ENCODE assay signal across 23 cellular contexts in genomic region chr9:69622664-69623063, GRCh38. TPM values are rescaled to one million over a fixed set of nuclear protein-coding genes. Genes with fewer than 3 reads are reported as not detected.
A peak's percentile ranks its signal among the peaks of the same experiment; 100 is the strongest.
DNase-seq lines count a peak whose midpoint lies in the region; TF ChIP-seq lines count a peak whose summit lies in the region.
"Had no signal": no experiment of that assay in that cellular context is flagged by ENCODE, and none has a peak within 500 bp of the region (broad histone marks: within the 10 kb centered on the region; RNA-seq: fewer than 3 reads in every experiment).

No MANE protein-coding gene starts in this region.

- H3K4me1 ChIP-seq in stomach, result peaks cover 0 to 7% (median 3%) of the 10 kb centered on the region in 4 donors
- H3K4me1 ChIP-seq: colonic mucosa had no signal

- POLR2A ChIA-PET in AG04449 (lab: Yijun Ruan, JAX), result no interaction called here

- H3K4me3 ChIP-seq in AG04449 (ENCODE audit: low read depth, low read length) (no peak overlapping the region), fibroblast of the aortic adventitia (ENCODE audit: low read depth, low read length) (no peak overlapping the region), stomach (no peak overlapping the region)
- H3K4me3 ChIP-seq: colonic mucosa, esophagus squamous epithelium, GM23338, heart right ventricle had no signal

- TF ChIP-seq EP300 in stomach (IDR thresholded peaks at IDR 0.05), result no peak

- TF ChIP-seq CTCF in AG04449 (IDR thresholded peaks at IDR 0.05; ENCODE audit: insufficient read depth, low read length, missing control alignments) (no peak), fibroblast of the aortic adventitia (IDR thresholded peaks at IDR 0.05; ENCODE audit: insufficient read depth, low read length) (no peak), stomach (IDR thresholded peaks at IDR 0.05) (no peak)

- intact Hi-C loops in stomach (cut with DNase I; ENCODE audit: low total_unique reads), result no loop called here

- no peaks in the 10 kb centered on the region for H3K36me3 ChIP-seq in stomach
- H3K36me3 ChIP-seq: colonic mucosa, esophagus squamous epithelium, heart right ventricle had no signal

- CTCF ChIA-PET in AG04449 (lab: Yijun Ruan, JAX), result no interaction called here

- H3K27me3 ChIP-seq in stomach, result no peaks in the 10 kb centered on the region
- H3K27me3 ChIP-seq: colonic mucosa, esophagus squamous epithelium, heart right ventricle had no signal

- no peak overlapping the region for H3K27ac ChIP-seq in stomach
- H3K27ac ChIP-seq: colonic mucosa, esophagus squamous epithelium, heart right ventricle had no signal

- H3K9me3 ChIP-seq in stomach, result no peaks in the 10 kb centered on the region
- H3K9me3 ChIP-seq: colonic mucosa, esophagus squamous epithelium, heart right ventricle had no signal

- peak; percentile 57 for DNase-seq in AG04449 (ENCODE audit: low read depth, low spot score)
- DNase-seq in Daoy (ENCODE audit: low read depth), result peak; percentile 39
- DNase-seq in astrocyte of the hippocampus (ENCODE audit: low read depth, low spot score), result peak; percentile 75
- peak; percentile 99 for DNase-seq in fibroblast of the aortic adventitia (ENCODE audit: low read depth)
- DNase-seq in HuH-7 (ENCODE audit: low spot score), result no peak
- no peak for DNase-seq in CD1c-positive myeloid dendritic cell (ENCODE audit: extremely low spot score)
- DNase-seq in stomach, result no peak
- DNase-seq in AG08396 (ENCODE audit: low spot score), result no peak
- DNase-seq: ACHN; activated CD4-positive, CD25-positive, alpha-beta regulatory T cell treated with anti-CD3 and anti-CD28 coated beads, Interleukin-2, amount 50 U/mL, for 72 hours; activated naive CD4-positive, alpha-beta T cell treated with anti-CD3 and anti-CD28 coated beads for 36 hours; activated T-cell treated with anti-CD3 and anti-CD28 coated beads, Interleukin-2, amount 50 U/mL, for 48 hours; anterior cingulate cortex; colonic mucosa; esophagus squamous epithelium; heart right ventricle; NCI-H1092; NCI-H2081; NCI-H446; nephron progenitor cell; PC-3; SIG-M5 had no signal

- 59 to 81% (median 68%) methylated on average over 3 of the region's 3 CpGs for WGBS in stomach, 5 donors

- no peak for TF ChIP-seq POLR2A in stomach (IDR thresholded peaks at IDR 0.05)

RNA-seq across cellular contexts. Expression of gene APBA1, which starts 49.5 kb away (rescaled TPM):
- 1.7 and 6.7 TPM in 2 replicates for total RNA-seq in Daoy (2014; rRNA removed; shearing (Covaris generic))
- total RNA-seq in fibroblast of the aortic adventitia (ENCODE audit: low replicate concordance) (2.7 and 12.4 TPM in 2 replicates), stomach (10 to 100 TPM in 2 of 5 donors, 1 to 10 TPM in 3; 2.7 to 14.2 (median 5.3) TPM)
- 1 to 10 TPM in 1 of 3 donors, under 1 TPM in 2; 0.50 to 1.3 (median 0.76) TPM for polyA plus RNA-seq in stomach

Comparison
In these comparisons a context has a peak if more than half of its experiments do, and no peak if none do; other contexts are left out.
1. DNase-seq: peak in AG04449 (single experiment), Daoy (single experiment), astrocyte of the hippocampus (single experiment) and fibroblast of the aortic adventitia (single experiment); none in HuH-7 (single experiment), CD1c-positive myeloid dendritic cell (single experiment), stomach (single experiment) and AG08396 (single experiment).